In genomic region chr17:2083613-2084128, GRCh38 we compare ENCODE assay signal across 8 cellular contexts. TPM values are rescaled to one million over a fixed set of nuclear protein-coding genes. Genes with fewer than 3 reads are reported as not detected.
A peak's percentile ranks its signal among the peaks of the same experiment; 100 is the strongest.
DNase-seq lines count a peak whose midpoint lies in the region; ATAC-seq and TF ChIP-seq lines count a peak whose summit lies in the region.

No MANE protein-coding gene starts in this region.

- CTCF ChIA-PET in activated CD8-positive, alpha-beta T cell treated with anti-CD3 and anti-CD28 coated beads, Interleukin-2, amount 10 ng/mL, durations not matched to agents 7 days and 5 days (lab: Charles Lee): interaction anchor here (0.8 to 1.5 kb wide), 5 partner anchors 11 to 161 kb away, joined by 3 to 5 read pairs (median 3); no protein-coding TSS in a partner anchor

- H3K4me1 Mint-ChIP-seq in H9: 0 out of 4 replicates have a peak, but pooled peaks cover 0 to 1% of the 10 kb centered on the region in 2 experiments
- H3K4me1 Mint-ChIP-seq in activated CD8-positive, alpha-beta T cell treated with anti-CD3 and anti-CD28 coated beads, Interleukin-2, amount 10 ng/mL, durations not matched to agents 7 days and 5 days (ENCODE audit: low read depth): peaks cover 75% of the 10 kb centered on the region

- H3K4me1 ChIP-seq in H9 (ENCODE audit: insufficient read depth, low read length) (no peaks in the 10 kb centered on the region), urinary bladder (ENCODE audit: insufficient read depth) (no peaks in the 10 kb centered on the region)

- no peaks in the 10 kb centered on the region for H3K9me3 Mint-ChIP-seq in H9
- H3K9me3 Mint-ChIP-seq in activated CD8-positive, alpha-beta T cell treated with anti-CD3 and anti-CD28 coated beads, Interleukin-2, amount 10 ng/mL, durations not matched to agents 7 days and 5 days (ENCODE audit: insufficient read depth): no peaks in the 10 kb centered on the region

- H3K23me2 ChIP-seq in H9 (ENCODE audit: insufficient read length, low read depth, low read length, poor library complexity, severe bottlenecking): no peaks in the 10 kb centered on the region

- H2AFZ ChIP-seq in H9 (ENCODE audit: low read length): no peak overlapping the region

- no peak overlapping the region for H2BK5ac ChIP-seq in H9 (ENCODE audit: insufficient read length, low read length)

- H2BK120ac ChIP-seq in H9 (ENCODE audit: low read depth, low read length, poor library complexity, severe bottlenecking): no peak overlapping the region

- no peak overlapping the region for H2AK5ac ChIP-seq in H9 (ENCODE audit: insufficient read length, low read length)

- no CpG with 5 or more reads among the region's 7 CpGs for WGBS in H9 (ENCODE audit: extremely low coverage, insufficient read length, low lambda C conversion rate)
- WGBS in urinary bladder: 44% methylated on average over 7 of the region's 7 CpGs

- no peak overlapping the region for H3K18ac ChIP-seq in H9 (ENCODE audit: insufficient read length, low read depth, low read length)

- DNase-seq in AML-193 (lab: John Stamatoyannopoulos, UW) (peak; percentile 64 to 85), H9 (no peak), lung microvascular endothelial cell (ENCODE audit: low read depth in 2 of 2) (peak; percentile 47 to 65), DMS153 treated with DMSO at 0.1 percent for 48 hours (lab: John Stamatoyannopoulos, UW; ENCODE audit: unreplicated experiment) (no peak), GM19240 (ENCODE audit: insufficient read length, low spot score) (no peak)
- DNase-seq in activated CD8-positive, alpha-beta T cell treated with anti-CD3 and anti-CD28 coated beads, Interleukin-2, amount 10 ng/mL, durations not matched to agents 7 days and 5 days: no peak
- DNase-seq in stimulated activated CD4-positive, alpha-beta T cell treated with anti-CD3 and anti-CD28 coated beads, Interleukin-4, amount 100 ng/mL, for 4 hours: no peak

- no peak overlapping the region for H3K4me3 ChIP-seq in urinary bladder (ENCODE audit: low read depth, low read length)

- no peak overlapping the region for H3K4ac ChIP-seq in H9 (ENCODE audit: low read depth, low read length)

- H3K27me3 ChIP-seq in H9 (ENCODE audit: insufficient read depth, low read length): no peaks in the 10 kb centered on the region

- H3K9me3 ChIP-seq in H9 (ENCODE audit: control insufficient read depth, low read depth, low read length): no peaks in the 10 kb centered on the region

- no peak overlapping the region for H4K8ac ChIP-seq in H9 (replicated peaks; ENCODE audit: insufficient read length, low read depth, low read length)

- no peak overlapping the region for H3K9ac ChIP-seq in H9 (ENCODE audit: extremely low read depth, insufficient read length, low read length)

- H3K79me1 ChIP-seq in H9 (ENCODE audit: insufficient read depth, low read depth, low read length, poor library complexity, severe bottlenecking): no peaks in the 10 kb centered on the region

- no peak overlapping the region for H4K91ac ChIP-seq in H9 (ENCODE audit: insufficient read length, low read depth, low read length)

- H3K23ac ChIP-seq in H9 (ENCODE audit: insufficient read length, low read depth, low read length): no peak overlapping the region

- peak overlapping the region in 2 of 3 experiments; percentile 9 to 41; a peak in 2 of 7 replicates for H3K27ac Mint-ChIP-seq in H9
- peak overlapping the region; percentile 41 for H3K27ac Mint-ChIP-seq in activated CD8-positive, alpha-beta T cell treated with anti-CD3 and anti-CD28 coated beads, Interleukin-2, amount 10 ng/mL, durations not matched to agents 7 days and 5 days

- H2BK15ac ChIP-seq in H9 (ENCODE audit: low read depth, low read length): no peak overlapping the region

- H2BK20ac ChIP-seq in H9 (ENCODE audit: low read depth, low read length, poor library complexity, severe bottlenecking): no peak overlapping the region

- H3K36me3 ChIP-seq in urinary bladder (ENCODE audit: insufficient read depth): no peaks in the 10 kb centered on the region

- no peak overlapping the region for H2BK12ac ChIP-seq in H9 (ENCODE audit: insufficient read length, low read depth, low read length)

- no peak overlapping the region for H4K5ac ChIP-seq in H9 (ENCODE audit: insufficient read length, low read depth, low read length)

- no peak overlapping the region for H3T11ph ChIP-seq in H9 (ENCODE audit: low read length)

- no peaks in the 10 kb centered on the region for H3K79me2 ChIP-seq in H9 (ENCODE audit: insufficient read depth, low read length)

- no peak overlapping the region for H3K4me2 ChIP-seq in H9 (ENCODE audit: insufficient read depth, insufficient read length, low read length)

- H3K27ac ChIP-seq in H9 (ENCODE audit: insufficient read length, low read depth, low read length) (no peak overlapping the region), urinary bladder (ENCODE audit: low read depth) (peak overlapping the region; percentile 66)

- no peak for ATAC-seq in activated CD8-positive, alpha-beta T cell treated with anti-CD3 and anti-CD28 coated beads, Interleukin-2, amount 10 ng/mL, durations not matched to agents 7 days and 5 days

- H4K20me1 ChIP-seq in H9 (ENCODE audit: control insufficient read depth, insufficient read depth, insufficient read length): no peaks in the 10 kb centered on the region

- TF ChIP-seq CTCF in H9 (conservative IDR thresholded peaks at IDR 0.05): no peak

- peaks cover 2 to 35% (median 18%) of the 10 kb centered on the region in 3 experiments; a peak in 5 of 7 replicates for H3K36me3 Mint-ChIP-seq in H9 (ENCODE audit: insufficient read depth in 1 of 3, low read depth in 3 of 3)
- peaks cover 62% of the 10 kb centered on the region for H3K36me3 Mint-ChIP-seq in activated CD8-positive, alpha-beta T cell treated with anti-CD3 and anti-CD28 coated beads, Interleukin-2, amount 10 ng/mL, durations not matched to agents 7 days and 5 days (ENCODE audit: low read depth)

- H3K14ac ChIP-seq in H9 (ENCODE audit: insufficient read depth, low read length): no peak overlapping the region

- H3K27me3 Mint-ChIP-seq in H9 (ENCODE audit: low read depth): no peaks in the 10 kb centered on the region; the same call in 1 of the 2 replicates
- no peaks in the 10 kb centered on the region for H3K27me3 Mint-ChIP-seq in activated CD8-positive, alpha-beta T cell treated with anti-CD3 and anti-CD28 coated beads, Interleukin-2, amount 10 ng/mL, durations not matched to agents 7 days and 5 days (ENCODE audit: low read depth)

- no peak overlapping the region for H3K56ac ChIP-seq in H9 (ENCODE audit: insufficient read length, low read depth, low read length)

- no peak overlapping the region; a peak in 1 of 5 replicates for H3K4me3 Mint-ChIP-seq in H9
- no peak overlapping the region for H3K4me3 Mint-ChIP-seq in activated CD8-positive, alpha-beta T cell treated with anti-CD3 and anti-CD28 coated beads, Interleukin-2, amount 10 ng/mL, durations not matched to agents 7 days and 5 days

- POLR2A ChIA-PET in activated CD8-positive, alpha-beta T cell treated with anti-CD3 and anti-CD28 coated beads, Interleukin-2, amount 10 ng/mL, durations not matched to agents 7 days and 5 days (lab: Charles Lee): interaction anchor here (1.5 to 1.6 kb wide), 2 partner anchors 9 to 12 kb away, joined by 4 to 6 read pairs; no protein-coding TSS in a partner anchor

RNA-seq across cellular contexts. Expression of gene HIC1, which starts 28.8 kb away (rescaled TPM):
- 1.8 and 2.7 TPM in 2 replicates for total RNA-seq in H9 (2021)
- 10 to 100 TPM; 66.8 to 70.8 TPM for total RNA-seq in activated CD8-positive, alpha-beta T cell treated with anti-CD3 and anti-CD28 coated beads, Interleukin-2, amount 10 ng/mL, durations not matched to agents 7 days and 5 days
- total RNA-seq in lung microvascular endothelial cell: 32.0 and 50.4 TPM in 2 replicates
- total RNA-seq in urinary bladder: 31.4 TPM
- 19.2 TPM for polyA plus RNA-seq in urinary bladder

RNA-seq across cellular contexts. Expression of gene OVCA2, which starts 41.8 kb away (rescaled TPM):
- 24.2 and 24.6 TPM in 2 replicates for total RNA-seq in H9 (2021)
- 10 to 100 TPM; 34.9 to 40.1 TPM for total RNA-seq in activated CD8-positive, alpha-beta T cell treated with anti-CD3 and anti-CD28 coated beads, Interleukin-2, amount 10 ng/mL, durations not matched to agents 7 days and 5 days
- total RNA-seq in lung microvascular endothelial cell: 48.2 and 49.5 TPM in 2 replicates
- 9.5 TPM for total RNA-seq in urinary bladder
- 40.1 TPM for polyA plus RNA-seq in urinary bladder

RNA-seq across cellular contexts. Expression of gene DPH1, which starts 53.7 kb away (rescaled TPM):
- total RNA-seq in H9 (2021) (27.5 and 31.3 TPM in 2 replicates), lung microvascular endothelial cell (8.5 and 14.3 TPM in 2 replicates), urinary bladder (17.4 TPM)
- 10 to 100 TPM; 24.6 to 24.7 TPM for total RNA-seq in activated CD8-positive, alpha-beta T cell treated with anti-CD3 and anti-CD28 coated beads, Interleukin-2, amount 10 ng/mL, durations not matched to agents 7 days and 5 days
- polyA plus RNA-seq in urinary bladder: 36.5 TPM

RNA-seq across cellular contexts. Expression of gene RTN4RL1, which starts 58.5 kb away (rescaled TPM):
- total RNA-seq in H9 (2021): 0.18 and 0.22 TPM in 2 replicates
- total RNA-seq in activated CD8-positive, alpha-beta T cell treated with anti-CD3 and anti-CD28 coated beads, Interleukin-2, amount 10 ng/mL, durations not matched to agents 7 days and 5 days: under 1 TPM; 0.10 to 0.18 TPM
- 0.22 and 0.40 TPM in 2 replicates for total RNA-seq in lung microvascular endothelial cell
- 1.3 TPM for total RNA-seq in urinary bladder
- polyA plus RNA-seq in urinary bladder: 4.5 TPM

Comparison
In these comparisons a context has a peak if more than half of its experiments do, and no peak if none do; other contexts are left out.
1. DNase-seq: peak in AML-193 (2 of 2) and lung microvascular endothelial cell (2 of 2); none in H9 (single experiment), activated CD8-positive, alpha-beta T cell treated with anti-CD3 and anti-CD28 coated beads, Interleukin-2, amount 10 ng/mL, durations not matched to agents 7 days and 5 days (single experiment), DMS153 treated with DMSO at 0.1 percent for 48 hours (single experiment), GM19240 (single experiment) and stimulated activated CD4-positive, alpha-beta T cell treated with anti-CD3 and anti-CD28 coated beads, Interleukin-4, amount 100 ng/mL, for 4 hours (0 of 2).